8 cellular contexts compared by ENCODE assay signal in the genomic region with DNA sequence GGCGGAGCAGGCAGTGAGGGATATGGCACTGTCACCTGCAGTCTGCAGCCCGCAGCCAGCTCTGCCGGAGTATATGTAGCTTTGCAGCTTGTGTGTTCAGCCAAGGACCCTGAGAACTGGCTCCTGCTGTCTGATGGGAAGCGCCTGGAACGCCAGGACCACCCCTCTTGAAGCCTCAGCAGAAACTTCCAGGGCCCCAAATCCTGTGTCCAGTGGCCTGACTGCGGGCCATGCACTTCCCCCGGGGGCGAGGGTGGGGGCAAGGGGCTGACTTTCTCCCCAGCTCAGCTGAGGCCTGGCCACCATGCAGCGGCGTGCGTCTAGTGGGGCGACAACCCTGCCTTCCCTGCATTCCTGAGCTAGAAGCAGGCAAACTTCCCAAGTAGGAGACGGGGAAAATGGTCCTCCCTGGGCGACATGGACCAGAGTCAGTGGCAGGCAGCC. TPM values are rescaled to one million over a fixed set of nuclear protein-coding genes. Genes with fewer than 3 reads are reported as not detected.
DNase-seq lines count a peak whose midpoint lies in the region; ATAC-seq, FAIRE-seq and TF ChIP-seq lines count a peak whose summit lies in the region.

No MANE protein-coding gene starts in this region.

- H3K9me3 ChIP-seq in GM12878 (replicated peaks; ENCODE audit: control insufficient read depth, insufficient read depth, low read length) (no peaks in the 10 kb centered on the region), lower lobe of right lung (no peaks in the 10 kb centered on the region)

- H3K27ac Mint-ChIP-seq in activated naive CD4-positive, alpha-beta T cell treated with anti-CD3 and anti-CD28 coated beads, Interleukin-2, amount 50 U/mL, for 24 hours: peak overlapping the region; percentile 62
- peak overlapping the region in 1 of 2 donors; percentile 91 for H3K27ac Mint-ChIP-seq in activated naive CD4-positive, alpha-beta T cell treated with anti-CD3 and anti-CD28 coated beads, Interleukin-2, amount 50 U/mL, for 72 hours
- no peak overlapping the region for H3K27ac Mint-ChIP-seq in type B pancreatic cell

- peak overlapping the region; percentile 80 for H3K9ac ChIP-seq in GM12878 (ENCODE audit: control insufficient read depth, insufficient read depth, low read length)

- POLR2A ChIA-PET in GM12878 (lab: Charles Lee): interaction anchor here (0.8 to 1.3 kb wide), 4 partner anchors 32 to 139 kb away, joined by 3 to 4 read pairs (median 3); a partner anchor contains a TSS

- H3K27ac ChIP-seq in GM12878 (ENCODE audit: control insufficient read depth, insufficient read depth) (peak overlapping the region; percentile 83), lower lobe of right lung (peak overlapping the region; percentile 97)

- H4K20me1 ChIP-seq in GM12878 (ENCODE audit: control insufficient read depth, insufficient read depth): peaks cover 13% of the 10 kb centered on the region

- intact Hi-C loops in GM12878 (cut with micrococcal nuclease; ENCODE audit: unreplicated experiment): loop anchor here (5.0 kb wide), 1 partner anchor 132 kb away; a partner anchor contains a TSS
- intact Hi-C loops in lower lobe of right lung (cut with DNase I): loop anchor here (10.0 kb wide), 1 partner anchor 75 kb away; no protein-coding TSS in a partner anchor

- H3K79me2 ChIP-seq in GM12878 (ENCODE audit: control insufficient read depth, insufficient read depth, low read length): peaks cover 90% of the 10 kb centered on the region

- in situ Hi-C loops in GM12878 (cut with MboI): no loop called here

- WGBS in GM12878 (ENCODE audit: insufficient coverage, insufficient replicate concordance, low lambda C conversion rate, missing lambda C conversion rate): 56% methylated on average over 14 of the region's 14 CpGs

- FAIRE-seq in GM12878 (lab: Jason Lieb, UNC): no peak

- no peak for TF ChIP-seq RAD21 in GM12878 (IDR thresholded peaks at IDR 0.05; ENCODE audit: insufficient read depth, low read depth, low read length)

- TF ChIP-seq POLR2A in GM12878 (IDR thresholded peaks at IDR 0.05; ENCODE audit: low read depth, low read length): no peak

- H3K27me3 ChIP-seq in GM12878 (replicated peaks in 1 of 2; ENCODE audit: control insufficient read depth in 2 of 2, insufficient read depth in 2 of 2, low read length in 1 of 2): no peaks in the 10 kb centered on the region
- H3K27me3 ChIP-seq in lower lobe of right lung (ENCODE audit: low read depth): no peaks in the 10 kb centered on the region

- no peak for ATAC-seq in activated naive CD4-positive, alpha-beta T cell treated with anti-CD3 and anti-CD28 coated beads, Interleukin-2, amount 50 U/mL, for 72 hours
- no peak for ATAC-seq in GM12878
- ATAC-seq in lower lobe of right lung: no peak
- no peak for ATAC-seq in HG02571 (IDR thresholded peaks at IDR 0.05; ENCODE audit: unreplicated experiment)
- no peak for ATAC-seq in HG03571 (IDR thresholded peaks at IDR 0.05; ENCODE audit: unreplicated experiment)

- H3K9me3 Mint-ChIP-seq in activated naive CD4-positive, alpha-beta T cell treated with anti-CD3 and anti-CD28 coated beads, Interleukin-2, amount 50 U/mL, for 24 hours: no peaks in the 10 kb centered on the region
- H3K9me3 Mint-ChIP-seq in activated naive CD4-positive, alpha-beta T cell treated with anti-CD3 and anti-CD28 coated beads, Interleukin-2, amount 50 U/mL, for 72 hours: no peaks in the 10 kb centered on the region
- no peaks in the 10 kb centered on the region for H3K9me3 Mint-ChIP-seq in type B pancreatic cell

- TF ChIP-seq EP300 in GM12878 (IDR thresholded peaks at IDR 0.05; ENCODE audit: borderline replicate concordance in 1 of 2, control insufficient read depth in 1 of 2, low read depth in 2 of 2, low read length in 2 of 2): no peak

- H3K4me3 Mint-ChIP-seq in activated naive CD4-positive, alpha-beta T cell treated with anti-CD3 and anti-CD28 coated beads, Interleukin-2, amount 50 U/mL, for 24 hours: peak overlapping the region; percentile 89
- peak overlapping the region; percentile 70 for H3K4me3 Mint-ChIP-seq in type B pancreatic cell

- no peak overlapping the region for H2AFZ ChIP-seq in GM12878 (ENCODE audit: control insufficient read depth, low read depth, low read length)

- H3K4me3 ChIP-seq in GM12878: peak overlapping the region; percentile 93
- H3K4me3 ChIP-seq in lower lobe of right lung: peak overlapping the region; percentile 75

- RAD21 ChIA-PET in GM12878 (lab: Charles Lee; ENCODE audit: unreplicated experiment): interaction anchor here (0.8 to 2.3 kb wide), 7 partner anchors 14 to 339 kb away, joined by 3 to 16 read pairs (median 5); a partner anchor contains a TSS

- TF ChIP-seq CTCF in GM12878 (IDR thresholded peaks at IDR 0.05 in 2 of 3, conservative IDR thresholded peaks at IDR 0.05 in 1 of 3; ENCODE audit: control insufficient read depth in 2 of 3, extremely low read depth in 1 of 3, insufficient read depth in 1 of 3, low read depth in 3 of 3, low read length in 3 of 3): no peak
- TF ChIP-seq CTCF in lower lobe of right lung (IDR thresholded peaks at IDR 0.05): no peak
- no peak for TF ChIP-seq CTCF in type B pancreatic cell (conservative IDR thresholded peaks at IDR 0.05)

- SMC1A ChIA-PET in GM12878 (lab: Charles Lee; ENCODE audit: uncharacterized antibody, unreplicated experiment): interaction anchor here (0.7 to 3.8 kb wide), 10 partner anchors 10 to 178 kb away, joined by 3 to 16 read pairs (median 3); a partner anchor contains a TSS

- no peaks in the 10 kb centered on the region for H3K27me3 Mint-ChIP-seq in activated naive CD4-positive, alpha-beta T cell treated with anti-CD3 and anti-CD28 coated beads, Interleukin-2, amount 50 U/mL, for 24 hours
- H3K27me3 Mint-ChIP-seq in type B pancreatic cell: no peaks in the 10 kb centered on the region

- DNase-seq in activated naive CD4-positive, alpha-beta T cell treated with anti-CD3 and anti-CD28 coated beads, Interleukin-2, amount 50 U/mL, for 72 hours (ENCODE audit: low spot score in 2 of 2): no peak
- DNase-seq in GM12878 (ENCODE audit: low read depth, low spot score): no peak
- DNase-seq in lower lobe of right lung: no peak
- DNase-seq in type B pancreatic cell (ENCODE audit: extremely low spot score, unreplicated experiment): peak; percentile 70
- DNase-seq in NCI-H1417 (lab: John Stamatoyannopoulos, UW): no peak

- peaks cover 2% of the 10 kb centered on the region for H3K36me3 Mint-ChIP-seq in activated naive CD4-positive, alpha-beta T cell treated with anti-CD3 and anti-CD28 coated beads, Interleukin-2, amount 50 U/mL, for 24 hours
- peaks cover 0 to 4% of the 10 kb centered on the region in 2 donors for H3K36me3 Mint-ChIP-seq in activated naive CD4-positive, alpha-beta T cell treated with anti-CD3 and anti-CD28 coated beads, Interleukin-2, amount 50 U/mL, for 72 hours
- peaks cover 3% of the 10 kb centered on the region for H3K36me3 Mint-ChIP-seq in type B pancreatic cell

- no TSS peak for BruUV-seq in GM12878 (replicated peaks; lab: Mats Ljungman, UMichigan)

- H3K4me1 ChIP-seq in GM12878 (ENCODE audit: control insufficient read depth, insufficient read depth, low read length) (peaks cover 30% of the 10 kb centered on the region), lower lobe of right lung (peaks cover 58% of the 10 kb centered on the region)

- peak overlapping the region; percentile 98 for H3K4me2 ChIP-seq in GM12878 (ENCODE audit: control insufficient read depth, insufficient read depth)

- H3K4me1 Mint-ChIP-seq in activated naive CD4-positive, alpha-beta T cell treated with anti-CD3 and anti-CD28 coated beads, Interleukin-2, amount 50 U/mL, for 24 hours: peaks cover 51% of the 10 kb centered on the region
- H3K4me1 Mint-ChIP-seq in type B pancreatic cell (ENCODE audit: unreplicated experiment): peaks cover 31% of the 10 kb centered on the region

- H3K36me3 ChIP-seq in GM12878 (ENCODE audit: control insufficient read depth in 2 of 2, insufficient read depth in 2 of 2, low read length in 1 of 2) (peaks cover 9 to 37% of the 10 kb centered on the region in 2 experiments), lower lobe of right lung (peaks cover 13% of the 10 kb centered on the region)

- CTCF ChIA-PET in GM12878 (lab: Yijun Ruan, JAX): interaction anchor here (1.1 to 5.7 kb wide), 7 partner anchors 9 to 283 kb away, joined by 3 to 65 read pairs (median 4); a partner anchor contains a TSS

TF ChIP-seq in GM12878, 131 proteins besides CTCF, POLR2A, EP300 and RAD21 (continues in another document):
- TF ChIP-seq YBX1 (IDR thresholded peaks at IDR 0.05) (no peak), ATF7 (IDR thresholded peaks at IDR 0.05; ENCODE audit: low read depth) (no peak)

RNA-seq across cellular contexts. Expression of a gene that starts 32.3 kb away (rescaled TPM):
- 10 to 100 TPM; 36.8 to 41.9 TPM for total RNA-seq in activated naive CD4-positive, alpha-beta T cell treated with anti-CD3 and anti-CD28 coated beads, Interleukin-2, amount 50 U/mL, for 72 hours
- 75.1 and 77.2 TPM in 2 replicates for total RNA-seq in GM12878 (2013; cell fraction: nucleolus; rRNA removed)
- total RNA-seq in GM12878 (2014; rRNA removed) (41.3 and 44.7 TPM in 2 replicates), GM12878 (2014; rRNA removed; fragmentation: Illumina TruSeq; extraction: Trizol) (24.2 and 25.8 TPM in 2 replicates), GM12878 (2021) (62.7 and 63.4 TPM in 2 replicates), lower lobe of right lung (47.3 TPM), type B pancreatic cell (ENCODE audit: low replicate concordance) (39.5 and 47.6 TPM in 2 replicates)
- 18.1 TPM for polyA plus RNA-seq in GM12878 (2011; ENCODE audit: low read depth)
- polyA plus RNA-seq in GM12878 (2011; rRNA removed) (22.5 and 46.8 TPM in 2 replicates), GM12878 (2014; fragmentation: Illumina TruSeq; extraction: Trizol) (24.5 and 36.9 TPM in 2 replicates), GM12878 (2014; fragmentation: Nextera tagmentation; extraction: Ambion mirVana) (10 to 100 TPM; 31.1 to 44.9 TPM), GM12878 (2014; rRNA removed) (49.1 and 51.4 TPM in 2 replicates), GM12878 (2016; fragmentation: Nextera tagmentation; extraction: Ambion mirVana) (10 to 100 TPM; 48.3 to 54.9 TPM)
- polyA plus RNA-seq in GM12878 (2011; cell fraction: cytosol; rRNA removed): 66.2 and 74.7 TPM in 2 replicates
- polyA plus RNA-seq in GM12878 (2011; cell fraction: nucleus; rRNA removed): 157 and 166 TPM in 2 replicates
- 34.4 and 39.1 TPM in 2 replicates for polyA plus RNA-seq in GM12878 (2012)
- polyA minus RNA-seq in GM12878 (2011; rRNA and poly(A)+ RNA removed): 28.3 and 51.8 TPM in 2 replicates
- 19.8 and 21.5 TPM in 2 replicates for polyA minus RNA-seq in GM12878 (2011; cell fraction: cytosol; rRNA and poly(A)+ RNA removed)
- 24.8 and 28.7 TPM in 2 replicates for polyA minus RNA-seq in GM12878 (2011; cell fraction: nucleus; rRNA and poly(A)+ RNA removed)
